In genomic region chr10:22686347-22686746, GRCh38 we compare ENCODE assay signal across 2 cellular contexts.
TF ChIP-seq lines count a peak whose summit lies in the region.

No MANE protein-coding gene starts in this region.

TF ChIP-seq in HCT116, 20 proteins besides CTCF, POLR2A, EP300 and RAD21:
- TF ChIP-seq FOSL1 (IDR thresholded peaks at IDR 0.05; ENCODE audit: low read depth): no peak
- no peak for TF ChIP-seq POLR2AphosphoS5 (IDR thresholded peaks at IDR 0.05; ENCODE audit: low read depth, low read length)
- TF ChIP-seq ZFX (IDR thresholded peaks at IDR 0.05): no peak
- no peak for TF ChIP-seq EZH2 (IDR thresholded peaks at IDR 0.05)
- TF ChIP-seq, protein P1, sequence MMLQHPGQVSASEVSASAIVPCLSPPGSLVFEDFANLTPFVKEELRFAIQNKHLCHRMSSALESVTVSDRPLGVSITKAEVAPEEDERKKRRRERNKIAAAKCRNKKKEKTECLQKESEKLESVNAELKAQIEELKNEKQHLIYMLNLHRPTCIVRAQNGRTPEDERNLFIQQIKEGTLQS (IDR thresholded peaks at IDR 0.05): no peak
- no peak for TF ChIP-seq ZNF274 (IDR thresholded peaks at IDR 0.05; ENCODE audit: low read depth, low read length)
- TF ChIP-seq REST (IDR thresholded peaks at IDR 0.05; ENCODE audit: low read depth): no peak
- no peak for TF ChIP-seq CEBPB (IDR thresholded peaks at IDR 0.05; ENCODE audit: low read depth)
- no peak for TF ChIP-seq YY1 (IDR thresholded peaks at IDR 0.05; ENCODE audit: extremely low read depth, insufficient replicate concordance, low read depth, low read length)
- no peak for TF ChIP-seq CBX3 (IDR thresholded peaks at IDR 0.05; ENCODE audit: low read depth)
- TF ChIP-seq EZH2phosphoT487 (IDR thresholded peaks at IDR 0.05; ENCODE audit: borderline replicate concordance): no peak
- TF ChIP-seq SP1 (IDR thresholded peaks at IDR 0.05; ENCODE audit: low read depth): no peak
TF ChIP-seq in HCT116: peak in this region for 0.

TF ChIP-seq in K562, 482 proteins besides CTCF, POLR2A, EP300 and RAD21:
- peak; percentile 72 for TF ChIP-seq CEBPB (tag; IDR thresholded peaks at IDR 0.05)
- TF ChIP-seq, protein P2, sequence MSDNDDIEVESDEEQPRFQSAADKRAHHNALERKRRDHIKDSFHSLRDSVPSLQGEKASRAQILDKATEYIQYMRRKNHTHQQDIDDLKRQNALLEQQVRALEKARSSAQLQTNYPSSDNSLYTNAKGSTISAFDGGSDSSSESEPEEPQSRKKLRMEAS (CRISPR knock-in tag; IDR thresholded peaks at IDR 0.05): no peak
- TF ChIP-seq MNT (conservative IDR thresholded peaks at IDR 0.05): no peak
- TF ChIP-seq EP400 (IDR thresholded peaks at IDR 0.05): no peak
- TF ChIP-seq RBM34 (IDR thresholded peaks at IDR 0.05; ENCODE audit: borderline replicate concordance, insufficient read depth, low read length): no peak
- TF ChIP-seq OTX1 (CRISPR knock-in tag; IDR thresholded peaks at IDR 0.05): no peak
